ENCODE assay signal across 16 cellular contexts in genomic region chr1:197140123-197140522, GRCh38. TPM values are rescaled to one million over a fixed set of nuclear protein-coding genes. Genes with fewer than 3 reads are reported as not detected.
DNase-seq lines count a peak whose midpoint lies in the region; ATAC-seq and TF ChIP-seq lines count a peak whose summit lies in the region.
"Had no signal": no experiment of that assay in that cellular context is flagged by ENCODE, and none has a peak within 500 bp of the region (broad histone marks: within the 10 kb centered on the region; RNA-seq: fewer than 3 reads in every experiment).

No MANE protein-coding gene starts in this region.

- H3K4me1 ChIP-seq in left ventricle myocardium inferior, result no peaks in the 10 kb centered on the region
- H3K4me1 ChIP-seq: pancreas had no signal

- no peak overlapping the region for H3K27ac ChIP-seq in left ventricle myocardium inferior (replicated peaks)
- H3K27ac ChIP-seq: pancreas, PC-9, stomach had no signal

- no peaks in the 10 kb centered on the region for H3K9me3 ChIP-seq in left ventricle myocardium inferior (replicated peaks)
- H3K9me3 ChIP-seq: pancreas, stomach had no signal

- H3K9me3 Mint-ChIP-seq in activated T-cell treated with anti-CD3 and anti-CD28 coated beads, Interleukin-2, amount 50 U/mL, for 4 hours, result no peaks in the 10 kb centered on the region
- H3K9me3 Mint-ChIP-seq in activated T-cell treated with anti-CD3 and anti-CD28 coated beads, Interleukin-2, amount 50 U/mL, for 24 hours, result no peaks in the 10 kb centered on the region
- no peaks in the 10 kb centered on the region for H3K9me3 Mint-ChIP-seq in effector memory CD8-positive, alpha-beta T cell

- peak overlapping the region; percentile 39 for H3K4me3 Mint-ChIP-seq in activated T-cell treated with anti-CD3 and anti-CD28 coated beads, Interleukin-2, amount 50 U/mL, for 4 hours
- no peak overlapping the region for H3K4me3 Mint-ChIP-seq in activated T-cell treated with anti-CD3 and anti-CD28 coated beads, Interleukin-2, amount 50 U/mL, for 24 hours
- peak overlapping the region; percentile 7 to 43 for H3K4me3 Mint-ChIP-seq in effector memory CD8-positive, alpha-beta T cell

- no peaks in the 10 kb centered on the region for H3K36me3 ChIP-seq in left ventricle myocardium inferior
- H3K36me3 ChIP-seq: pancreas, stomach had no signal

- peaks cover 2% of the 10 kb centered on the region for H3K27me3 Mint-ChIP-seq in activated T-cell treated with anti-CD3 and anti-CD28 coated beads, Interleukin-2, amount 50 U/mL, for 4 hours (ENCODE audit: low read depth)
- H3K27me3 Mint-ChIP-seq in activated T-cell treated with anti-CD3 and anti-CD28 coated beads, Interleukin-2, amount 50 U/mL, for 24 hours, result peaks cover 5% of the 10 kb centered on the region
- no peaks in the 10 kb centered on the region for H3K27me3 Mint-ChIP-seq in effector memory CD8-positive, alpha-beta T cell

- intact Hi-C loops in left ventricle myocardium inferior (cut with micrococcal nuclease), result no loop called here

- TF ChIP-seq CTCF in retinal pigment epithelial cell (conservative IDR thresholded peaks at IDR 0.05; ENCODE audit: low read depth, low read length) (no peak), left ventricle myocardium inferior (IDR thresholded peaks at IDR 0.05; ENCODE audit: borderline replicate concordance) (no peak)

- ATAC-seq in activated T-cell treated with anti-CD3 and anti-CD28 coated beads, Interleukin-2, amount 50 U/mL, for 4 hours, result no peak
- no peak for ATAC-seq in effector memory CD8-positive, alpha-beta T cell (replicated peaks)
- ATAC-seq: pancreas had no signal

- no peaks in the 10 kb centered on the region for H3K27me3 ChIP-seq in left ventricle myocardium inferior (ENCODE audit: low read depth)

- no peak overlapping the region for H3K4me3 ChIP-seq in retinal pigment epithelial cell (ENCODE audit: low read length)
- H3K4me3 ChIP-seq in left ventricle myocardium inferior, result no peak overlapping the region
- H3K4me3 ChIP-seq: pancreas, PC-9, stomach had no signal

- H3K4me1 Mint-ChIP-seq in activated T-cell treated with anti-CD3 and anti-CD28 coated beads, Interleukin-2, amount 50 U/mL, for 4 hours (ENCODE audit: low read depth), result peaks cover 15% of the 10 kb centered on the region
- H3K4me1 Mint-ChIP-seq in activated T-cell treated with anti-CD3 and anti-CD28 coated beads, Interleukin-2, amount 50 U/mL, for 24 hours (ENCODE audit: low read depth), result peaks cover 11% of the 10 kb centered on the region
- peaks cover 8 to 16% of the 10 kb centered on the region in 2 donors for H3K4me1 Mint-ChIP-seq in effector memory CD8-positive, alpha-beta T cell (ENCODE audit: low read depth in 2 of 2)

- no peaks in the 10 kb centered on the region for H3K36me3 Mint-ChIP-seq in activated T-cell treated with anti-CD3 and anti-CD28 coated beads, Interleukin-2, amount 50 U/mL, for 4 hours (ENCODE audit: insufficient read depth)
- H3K36me3 Mint-ChIP-seq in activated T-cell treated with anti-CD3 and anti-CD28 coated beads, Interleukin-2, amount 50 U/mL, for 24 hours (ENCODE audit: low read depth), result peaks cover 31% of the 10 kb centered on the region
- H3K36me3 Mint-ChIP-seq in effector memory CD8-positive, alpha-beta T cell (ENCODE audit: insufficient read depth), result no peaks in the 10 kb centered on the region

- H3K27ac Mint-ChIP-seq in activated T-cell treated with anti-CD3 and anti-CD28 coated beads, Interleukin-2, amount 50 U/mL, for 24 hours, result no peak overlapping the region
- peak overlapping the region in 1 of 2 donors; percentile 27 for H3K27ac Mint-ChIP-seq in effector memory CD8-positive, alpha-beta T cell

- no peak for DNase-seq in activated T-cell treated with anti-CD3 and anti-CD28 coated beads, Interleukin-2, amount 50 U/mL, for 4 hours
- no peak for DNase-seq in activated T-cell treated with anti-CD3 and anti-CD28 coated beads, Interleukin-2, amount 50 U/mL, for 24 hours
- peak; percentile 24 for DNase-seq in RPMI7951 (ENCODE audit: low read depth)
- DNase-seq in effector memory CD8-positive, alpha-beta T cell, result no peak
- DNase-seq in retinal pigment epithelial cell (ENCODE audit: low read depth), result peak; percentile 88
- no peak for DNase-seq in T1000 (lab: John Stamatoyannopoulos, UW)
- no peak for DNase-seq in DMS 273 (lab: John Stamatoyannopoulos, UW; ENCODE audit: unreplicated experiment)
- no peak for DNase-seq in left ventricle myocardium inferior
- DNase-seq: activated T-cell treated with anti-CD3 and anti-CD28 coated beads, Interleukin-2, amount 50 U/mL, for 1 hour; DMS 273 treated with DMSO at 0.1 percent for 48 hours; KBM-7; midbrain; NCI-H1105 treated with DMSO at 0.1 percent for 48 hours; pancreas; PC-9; stomach had no signal

RNA-seq across cellular contexts. Expression of gene ASPM, which starts 6.3 kb away (rescaled TPM):
- total RNA-seq in activated T-cell treated with anti-CD3 and anti-CD28 coated beads, Interleukin-2, amount 50 U/mL, for 4 hours, result 1 to 10 TPM; 1.2 to 1.7 (median 1.4) TPM
- total RNA-seq in RPMI7951 (2014; rRNA removed; shearing (Covaris generic)), result 101 and 119 TPM in 2 replicates
- total RNA-seq in left ventricle myocardium inferior, result 0.44 TPM

Comparison
In these comparisons a context has a peak if more than half of its experiments do, and no peak if none do; other contexts are left out.
1. DNase-seq: peak in RPMI7951 (single experiment) and retinal pigment epithelial cell (single experiment); none in activated T-cell treated with anti-CD3 and anti-CD28 coated beads, Interleukin-2, amount 50 U/mL, for 4 hours (single experiment), activated T-cell treated with anti-CD3 and anti-CD28 coated beads, Interleukin-2, amount 50 U/mL, for 24 hours (single experiment), effector memory CD8-positive, alpha-beta T cell (0 of 3), T1000 (single experiment), DMS 273 (single experiment) and left ventricle myocardium inferior (single experiment).
2. RNA of gene ASPM, which starts 6.3 kb away (total RNA-seq): 101 to 119 TPM in RPMI7951; 1.2 to 1.7 TPM in activated T-cell treated with anti-CD3 and anti-CD28 coated beads, Interleukin-2, amount 50 U/mL, for 4 hours and 0.44 TPM in left ventricle myocardium inferior (single experiment); every median in the first group is over 10 times any median in the second.